ENCODE assay signal across 11 cellular contexts in genomic region chr1:81876901-81877750, GRCh38.
A peak's percentile ranks its signal among the peaks of the same experiment; 100 is the strongest.
DNase-seq lines count a peak whose midpoint lies in the region; ATAC-seq and TF ChIP-seq lines count a peak whose summit lies in the region.
"Had no signal": no experiment of that assay in that cellular context is flagged by ENCODE, and none has a peak within 500 bp of the region (broad histone marks: within the 10 kb centered on the region; RNA-seq: fewer than 3 reads in every experiment).

No MANE protein-coding gene starts in this region.

- H3K36me3 ChIP-seq in ACC112 (ENCODE audit: insufficient read depth, low read length) (no peaks in the 10 kb centered on the region), right lobe of liver (no peaks in the 10 kb centered on the region)
- H3K36me3 ChIP-seq: BLaER1, spleen had no signal

- no peaks in the 10 kb centered on the region for H3K36me3 Mint-ChIP-seq in activated CD4-positive, alpha-beta memory T cell treated with anti-CD3 and anti-CD28 coated beads, Interleukin-2, amount 10 ng/mL, durations not matched to agents 7 days and 5 days (ENCODE audit: low read depth)
- H3K36me3 Mint-ChIP-seq: stimulated activated effector memory CD8-positive, alpha-beta T cell treated with anti-CD3 and anti-CD28 coated beads, Interleukin-12 subunit alpha, Interleukin-12 subunit beta, amount 100 ng/mL, for 72 hours had no signal

- CTCF ChIA-PET in activated CD4-positive, alpha-beta memory T cell treated with anti-CD3 and anti-CD28 coated beads, Interleukin-2, amount 10 ng/mL, durations not matched to agents 7 days and 5 days (lab: Charles Lee), result no interaction called here

- no peaks in the 10 kb centered on the region for H3K27me3 Mint-ChIP-seq in activated CD4-positive, alpha-beta memory T cell treated with anti-CD3 and anti-CD28 coated beads, Interleukin-2, amount 10 ng/mL, durations not matched to agents 7 days and 5 days

- H2AFZ ChIP-seq in ACC112 (ENCODE audit: low read length, unreplicated experiment), result peak overlapping the region; percentile 15

- peak; percentile 40 to 86 (median 70) for ATAC-seq in right lobe of liver
- ATAC-seq in GM21390 (IDR thresholded peaks at IDR 0.05; ENCODE audit: unreplicated experiment), result no peak
- ATAC-seq: stimulated activated effector memory CD8-positive, alpha-beta T cell treated with anti-CD3 and anti-CD28 coated beads, Interleukin-12 subunit alpha, Interleukin-12 subunit beta, amount 100 ng/mL, for 72 hours had no signal

- no peaks in the 10 kb centered on the region for H3K9me3 Mint-ChIP-seq in activated CD4-positive, alpha-beta memory T cell treated with anti-CD3 and anti-CD28 coated beads, Interleukin-2, amount 10 ng/mL, durations not matched to agents 7 days and 5 days

- in situ Hi-C loops in KBM-7 (cut with MboI; ENCODE audit: low pct_unique_long_range_greater_than_20kb, low sequenced_read_pairs), result no loop called here

- H3K9me3 ChIP-seq in right lobe of liver, result no peaks in the 10 kb centered on the region
- H3K9me3 ChIP-seq: BLaER1, spleen had no signal

- intact Hi-C loops in right lobe of liver (cut with DNase I), result no loop called here

- no peaks in the 10 kb centered on the region for H3K4me1 Mint-ChIP-seq in activated CD4-positive, alpha-beta memory T cell treated with anti-CD3 and anti-CD28 coated beads, Interleukin-2, amount 10 ng/mL, durations not matched to agents 7 days and 5 days
- H3K4me1 Mint-ChIP-seq: stimulated activated effector memory CD8-positive, alpha-beta T cell treated with anti-CD3 and anti-CD28 coated beads, Interleukin-12 subunit alpha, Interleukin-12 subunit beta, amount 100 ng/mL, for 72 hours had no signal

- peak; percentile 56 for DNase-seq in HT1080 (ENCODE audit: low read depth)
- peak; percentile 68 for DNase-seq in dermis blood vessel endothelial cell
- no peak for DNase-seq in right lobe of liver
- no peak for DNase-seq in KBM-7
- DNase-seq in activated CD4-positive, alpha-beta memory T cell treated with anti-CD3 and anti-CD28 coated beads, Interleukin-2, amount 10 ng/mL, durations not matched to agents 7 days and 5 days, result no peak
- no peak for DNase-seq in NCI-H748 (lab: John Stamatoyannopoulos, UW; ENCODE audit: unreplicated experiment)
- DNase-seq: spleen had no signal

- POLR2A ChIA-PET in activated CD4-positive, alpha-beta memory T cell treated with anti-CD3 and anti-CD28 coated beads, Interleukin-2, amount 10 ng/mL, durations not matched to agents 7 days and 5 days (lab: Charles Lee), result no interaction called here

- H3K4me3 ChIP-seq in ACC112 (ENCODE audit: low read depth, low read length), result peak overlapping the region; percentile 65
- no peak overlapping the region for H3K4me3 ChIP-seq in right lobe of liver
- H3K4me3 ChIP-seq: BLaER1, spleen had no signal

- H3K27ac Mint-ChIP-seq in activated CD4-positive, alpha-beta memory T cell treated with anti-CD3 and anti-CD28 coated beads, Interleukin-2, amount 10 ng/mL, durations not matched to agents 7 days and 5 days, result no peak overlapping the region
- H3K27ac Mint-ChIP-seq: stimulated activated effector memory CD8-positive, alpha-beta T cell treated with anti-CD3 and anti-CD28 coated beads, Interleukin-12 subunit alpha, Interleukin-12 subunit beta, amount 100 ng/mL, for 72 hours had no signal

- TF ChIP-seq CTCF in right lobe of liver (IDR thresholded peaks at IDR 0.05), result no peak

- H3K4me3 Mint-ChIP-seq in activated CD4-positive, alpha-beta memory T cell treated with anti-CD3 and anti-CD28 coated beads, Interleukin-2, amount 10 ng/mL, durations not matched to agents 7 days and 5 days, result no peak overlapping the region
- H3K4me3 Mint-ChIP-seq: stimulated activated effector memory CD8-positive, alpha-beta T cell treated with anti-CD3 and anti-CD28 coated beads, Interleukin-12 subunit alpha, Interleukin-12 subunit beta, amount 100 ng/mL, for 72 hours had no signal

- peak overlapping the region; percentile 47 for H3K27ac ChIP-seq in ACC112 (ENCODE audit: low read depth, low read length)
- no peak overlapping the region for H3K27ac ChIP-seq in right lobe of liver
- H3K27ac ChIP-seq: BLaER1 had no signal

- 45% methylated on average over 2 of the region's 2 CpGs for WGBS in right lobe of liver (ENCODE audit: insufficient coverage, low coverage, low lambda C conversion rate, missing lambda C conversion rate)

- no peak for TF ChIP-seq POLR2A in right lobe of liver (IDR thresholded peaks at IDR 0.05)

- H3K27me3 ChIP-seq in ACC112 (ENCODE audit: insufficient read depth, low read length) (no peaks in the 10 kb centered on the region), right lobe of liver (no peaks in the 10 kb centered on the region)
- H3K27me3 ChIP-seq: BLaER1, spleen had no signal

- H3K4me1 ChIP-seq in ACC112 (ENCODE audit: control insufficient read depth, insufficient read depth, low read length, unreplicated experiment) (peaks cover 56% of the 10 kb centered on the region), right lobe of liver (peaks cover 0 to 33% (median 10%) of the 10 kb centered on the region in 4 donors)
- H3K4me1 ChIP-seq: BLaER1 had no signal

- peaks cover 57% of the 10 kb centered on the region for H3K79me2 ChIP-seq in ACC112 (ENCODE audit: control insufficient read depth, insufficient read depth, low read length, unreplicated experiment)

Comparison
In these comparisons a context has a peak if more than half of its experiments do, and no peak if none do; other contexts are left out.
1. DNase-seq: peak in HT1080 (single experiment) and dermis blood vessel endothelial cell (single experiment); none in right lobe of liver (0 of 3), KBM-7 (single experiment), activated CD4-positive, alpha-beta memory T cell treated with anti-CD3 and anti-CD28 coated beads, Interleukin-2, amount 10 ng/mL, durations not matched to agents 7 days and 5 days (single experiment) and NCI-H748 (single experiment).